Comparison of ENCODE assay signal across 12 cellular contexts in the genomic region with DNA sequence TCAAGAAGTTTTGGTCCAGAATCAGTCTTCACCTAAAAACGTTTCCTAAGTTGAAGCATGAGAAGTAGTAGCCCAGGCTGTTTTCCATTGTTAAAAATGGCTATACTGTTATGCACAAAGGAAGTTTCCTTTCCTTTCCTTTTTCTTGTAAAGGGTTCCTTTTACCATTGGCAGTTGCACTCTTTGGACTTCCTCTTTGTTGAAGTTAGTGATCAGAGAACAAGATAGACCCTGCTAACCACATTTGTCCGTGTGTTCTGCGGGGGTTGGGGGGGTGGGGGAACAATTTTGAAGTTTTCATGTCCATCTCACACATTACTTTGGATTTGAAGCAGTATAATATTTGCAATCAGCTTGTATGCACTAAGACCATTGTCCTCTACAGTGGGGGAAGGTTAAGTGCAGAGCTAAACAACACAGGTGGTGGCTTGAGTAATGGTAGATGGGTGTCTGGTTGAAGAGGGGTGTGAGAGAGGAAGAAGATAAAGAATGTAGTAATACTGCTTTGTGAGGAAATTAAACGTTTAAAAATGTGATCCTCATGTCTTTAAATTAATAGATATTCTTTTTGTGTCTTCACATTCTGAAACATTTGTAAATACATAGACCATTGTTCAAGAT. TPM values are rescaled to one million over a fixed set of nuclear protein-coding genes. Genes with fewer than 3 reads are reported as not detected.
DNase-seq lines count a peak whose midpoint lies in the region; ATAC-seq and TF ChIP-seq lines count a peak whose summit lies in the region.
"Had no signal": no experiment of that assay in that cellular context is flagged by ENCODE, and none has a peak within 500 bp of the region (broad histone marks: within the 10 kb centered on the region; RNA-seq: fewer than 3 reads in every experiment).

No MANE protein-coding gene starts in this region.

- H3K4me1 Mint-ChIP-seq in WTC11: peaks cover 20% of the 10 kb centered on the region

- peaks cover 62% of the 10 kb centered on the region for H3K79me2 ChIP-seq in SK-N-SH (ENCODE audit: insufficient read depth)

- H3K9me2 ChIP-seq in SK-N-SH: no peaks in the 10 kb centered on the region

- CTCF ChIA-PET in SK-N-SH (lab: Yijun Ruan, JAX) (interaction anchor here (1.4 to 1.7 kb wide), 3 partner anchors 9 to 45 kb away, joined by 3 to 9 read pairs (median 8); no protein-coding TSS in a partner anchor), WTC11 (lab: Charles Lee) (interaction anchor here (0.9 to 1.8 kb wide), 3 partner anchors 8 to 45 kb away, joined by 3 to 13 read pairs (median 10); no protein-coding TSS in a partner anchor)

- no peak for TF ChIP-seq CTCF in SK-N-SH (IDR thresholded peaks at IDR 0.05)
- no peak for TF ChIP-seq CTCF in WTC11 (IDR thresholded peaks at IDR 0.05)
- TF ChIP-seq CTCF in thyroid gland (IDR thresholded peaks at IDR 0.05): no peak

- H3K4me3 ChIP-seq in SK-N-SH (ENCODE audit: low read depth in 2 of 2, low read length in 1 of 2): peak overlapping the region; percentile 59 to 89
- H3K4me3 ChIP-seq in thyroid gland (replicated peaks in 1 of 3): peak overlapping the region in 2 of 3 donors; percentile 41 to 54
- no peak overlapping the region for H3K4me3 ChIP-seq in effector memory CD4-positive, alpha-beta T cell (ENCODE audit: insufficient read depth, low read depth, low read length, poor library complexity, severe bottlenecking)

- POLR2A ChIA-PET in SK-N-SH (lab: Yijun Ruan, JAX): interaction anchor here (1.0 kb wide), 1 partner anchor 147 kb away, joined by 3 read pairs; no protein-coding TSS in a partner anchor
- POLR2A ChIA-PET in WTC11 (lab: Charles Lee): no interaction called here

- WGBS in SK-N-SH (ENCODE audit: low lambda C conversion rate): 26% methylated on average over 4 of the region's 4 CpGs
- WGBS in thyroid gland, 2 donors: 34 to 43% methylated on average over 4 of the region's 4 CpGs

- H3F3A ChIP-seq in SK-N-SH (replicated peaks; ENCODE audit: insufficient read depth): peaks cover 45% of the 10 kb centered on the region

- H3K4me1 ChIP-seq in SK-N-SH (ENCODE audit: control insufficient read depth in 1 of 2, insufficient read depth in 2 of 2, low read depth in 1 of 2, low read length in 1 of 2) (peaks cover 0 to 2% of the 10 kb centered on the region in 2 experiments; a peak in 1 of 4 replicates), thyroid gland (peaks cover 5 to 17% of the 10 kb centered on the region in 2 donors)
- H3K4me1 ChIP-seq in effector memory CD4-positive, alpha-beta T cell (ENCODE audit: control insufficient read depth, insufficient read depth, low read length, poor library complexity, severe bottlenecking): no peaks in the 10 kb centered on the region
- H3K4me1 ChIP-seq: prostate gland had no signal

- peaks cover 4% of the 10 kb centered on the region; the same call in 1 of the 2 replicates for H3K27me3 Mint-ChIP-seq in WTC11 (ENCODE audit: low read depth)

- peak overlapping the region; percentile 92 for H3K4me2 ChIP-seq in SK-N-SH

- H2AFZ ChIP-seq in SK-N-SH (ENCODE audit: low read depth): no peak overlapping the region

- H3K27me3 ChIP-seq in SK-N-SH (ENCODE audit: insufficient read depth) (no peaks in the 10 kb centered on the region), layer of hippocampus (ENCODE audit: control insufficient read depth, insufficient read depth, low read length) (no peaks in the 10 kb centered on the region), thyroid gland (no peaks in the 10 kb centered on the region)
- peaks cover 20% of the 10 kb centered on the region for H3K27me3 ChIP-seq in effector memory CD4-positive, alpha-beta T cell (replicated peaks; ENCODE audit: control insufficient read depth, insufficient read depth, low read length, poor library complexity, severe bottlenecking)

- H3K36me3 ChIP-seq in SK-N-SH (replicated peaks in 1 of 2; ENCODE audit: control insufficient read depth in 1 of 2, insufficient read depth in 2 of 2, low read length in 1 of 2) (peaks cover 44 to 78% of the 10 kb centered on the region in 2 experiments), thyroid gland (no peaks in the 10 kb centered on the region)
- no peaks in the 10 kb centered on the region for H3K36me3 ChIP-seq in effector memory CD4-positive, alpha-beta T cell (ENCODE audit: control insufficient read depth, insufficient read depth, low read length)
- H3K36me3 ChIP-seq: prostate gland had no signal

- H3K27ac ChIP-seq in SK-N-SH (ENCODE audit: low read depth in 2 of 2, low read length in 1 of 2) (peak overlapping the region; percentile 69 to 80), layer of hippocampus (ENCODE audit: low read depth, low read length) (peak overlapping the region; percentile 5), thyroid gland (peak overlapping the region in 1 of 3 donors; percentile 88)
- H3K27ac ChIP-seq in effector memory CD4-positive, alpha-beta T cell (ENCODE audit: insufficient read depth, low read length, poor library complexity, severe bottlenecking): no peak overlapping the region
- H3K27ac ChIP-seq: 22Rv1 had no signal

- intact Hi-C loops in thyroid gland (cut with DNase I): no loop called here

- TF ChIP-seq EP300 in SK-N-SH (IDR thresholded peaks at IDR 0.05; ENCODE audit: borderline replicate concordance in 1 of 2, low read depth in 1 of 2, low read length in 1 of 2): no peak

- H3K36me3 Mint-ChIP-seq in WTC11: peaks cover 35% of the 10 kb centered on the region

- no peak for DNase-seq in SK-N-SH
- no peak for DNase-seq in WTC11 (ENCODE audit: low spot score)
- no peak for DNase-seq in thyroid gland
- DNase-seq in effector memory CD4-positive, alpha-beta T cell: no peak
- no peak for DNase-seq in NCI-H1092 treated with DMSO at 0.1 percent for 48 hours (lab: John Stamatoyannopoulos, UW)
- DNase-seq: activated gamma-delta T cell, HCEC 1CT had no signal

- ATAC-seq in SK-N-SH treated with all-trans-retinoic acid at 6 μM for 48 hours: no peak; the same call in 2 of the 3 replicates
- ATAC-seq in WTC11: no peak
- no peak for ATAC-seq in HG03520 (IDR thresholded peaks at IDR 0.05; ENCODE audit: unreplicated experiment)

- no peak overlapping the region for H3K27ac Mint-ChIP-seq in WTC11

- H3K9ac ChIP-seq in SK-N-SH: peak overlapping the region; percentile 90

- peaks cover 32% of the 10 kb centered on the region for H3K9me3 Mint-ChIP-seq in WTC11

- H3K4me3 Mint-ChIP-seq in WTC11: peak overlapping the region; percentile 86

- no peak for TF ChIP-seq RAD21 in SK-N-SH (IDR thresholded peaks at IDR 0.05; ENCODE audit: low read length)

- H4K20me1 ChIP-seq in SK-N-SH (ENCODE audit: insufficient read depth): no peaks in the 10 kb centered on the region

- peaks cover 14% of the 10 kb centered on the region; the same call in 1 of the 2 replicates for H3K9me3 ChIP-seq in SK-N-SH
- H3K9me3 ChIP-seq in thyroid gland: no peaks in the 10 kb centered on the region
- no peaks in the 10 kb centered on the region for H3K9me3 ChIP-seq in effector memory CD4-positive, alpha-beta T cell (ENCODE audit: control insufficient read depth, low read length)
- H3K9me3 ChIP-seq: prostate gland had no signal

- no peak for TF ChIP-seq POLR2A in thyroid gland (IDR thresholded peaks at IDR 0.05)

TF ChIP-seq in SK-N-SH, 30 proteins besides CTCF, POLR2A, EP300 and RAD21 (continues in another document):
- TF ChIP-seq SMC3 (IDR thresholded peaks at IDR 0.05; ENCODE audit: low read depth, low read length) (no peak), YY1 (IDR thresholded peaks at IDR 0.05; ENCODE audit: low read depth) (no peak), FOXM1 (IDR thresholded peaks at IDR 0.05; ENCODE audit: low read depth) (no peak)

TF ChIP-seq in SK-N-SH treated with all-trans-retinoic acid at 6 μM for 48 hours, 23 proteins besides CTCF, POLR2A, EP300 and RAD21 (continues in another document):
- TF ChIP-seq CSDC2 (CRISPR knock-in tag; IDR thresholded peaks at IDR 0.05) (no peak), GLIS3 (CRISPR knock-in tag; IDR thresholded peaks at IDR 0.05) (no peak), ESRRG (CRISPR knock-in tag; IDR thresholded peaks at IDR 0.05) (no peak)

TF ChIP-seq in WTC11, 78 proteins besides CTCF, POLR2A, EP300 and RAD21 (continues in another document):
- TF ChIP-seq OVOL2 (CRISPR knock-in tag; IDR thresholded peaks at IDR 0.05; ENCODE audit: borderline replicate concordance): no peak
- TF ChIP-seq, protein P1, sequence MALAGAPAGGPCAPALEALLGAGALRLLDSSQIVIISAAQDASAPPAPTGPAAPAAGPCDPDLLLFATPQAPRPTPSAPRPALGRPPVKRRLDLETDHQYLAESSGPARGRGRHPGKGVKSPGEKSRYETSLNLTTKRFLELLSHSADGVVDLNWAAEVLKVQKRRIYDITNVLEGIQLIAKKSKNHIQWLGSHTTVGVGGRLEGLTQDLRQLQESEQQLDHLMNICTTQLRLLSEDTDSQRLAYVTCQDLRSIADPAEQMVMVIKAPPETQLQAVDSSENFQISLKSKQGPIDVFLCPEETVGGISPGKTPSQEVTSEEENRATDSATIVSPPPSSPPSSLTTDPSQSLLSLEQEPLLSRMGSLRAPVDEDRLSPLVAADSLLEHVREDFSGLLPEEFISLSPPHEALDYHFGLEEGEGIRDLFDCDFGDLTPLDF (CRISPR knock-in tag; IDR thresholded peaks at IDR 0.05): no peak
- TF ChIP-seq ZNF423 (CRISPR knock-in tag; IDR thresholded peaks at IDR 0.05): no peak
- TF ChIP-seq, protein P2, sequence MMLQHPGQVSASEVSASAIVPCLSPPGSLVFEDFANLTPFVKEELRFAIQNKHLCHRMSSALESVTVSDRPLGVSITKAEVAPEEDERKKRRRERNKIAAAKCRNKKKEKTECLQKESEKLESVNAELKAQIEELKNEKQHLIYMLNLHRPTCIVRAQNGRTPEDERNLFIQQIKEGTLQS (CRISPR knock-in tag; conservative IDR thresholded peaks at IDR 0.05): no peak
- TF ChIP-seq NR2C2 (CRISPR knock-in tag; IDR thresholded peaks at IDR 0.05): no peak
- no peak for TF ChIP-seq PRRX2 (CRISPR knock-in tag; IDR thresholded peaks at IDR 0.05)
- no peak for TF ChIP-seq ZNF416 (CRISPR knock-in tag; IDR thresholded peaks at IDR 0.05)
- no peak for TF ChIP-seq KAT7 (CRISPR knock-in tag; IDR thresholded peaks at IDR 0.05; ENCODE audit: borderline replicate concordance)

RNA-seq across cellular contexts. Expression of gene LPCAT2, which starts 1.4 kb away (rescaled TPM):
- 9.1 and 14.5 TPM in 2 replicates for polyA plus RNA-seq in SK-N-SH (2012; rRNA removed)
- polyA plus RNA-seq in SK-N-SH (2012; cell fraction: cytosol; rRNA removed): 12.4 and 14.1 TPM in 2 replicates
- polyA plus RNA-seq in SK-N-SH (2012; cell fraction: nucleus; rRNA removed): 18.9 and 28.5 TPM in 2 replicates
- 5.8 to 7.1 TPM (median 7.0 TPM) in 3 replicates for total RNA-seq in WTC11 (2021)
- 100 to 1,000 TPM; 115 to 274 (median 214) TPM for total RNA-seq in thyroid gland

RNA-seq across cellular contexts. Expression of gene MMP2, which starts 31.3 kb away (rescaled TPM):
- polyA plus RNA-seq in SK-N-SH (2012; rRNA removed): 963 and 1,101 TPM in 2 replicates
- 657 and 848 TPM in 2 replicates for polyA plus RNA-seq in SK-N-SH (2012; cell fraction: cytosol; rRNA removed)
- polyA plus RNA-seq in SK-N-SH (2012; cell fraction: nucleus; rRNA removed): 471 and 582 TPM in 2 replicates
- 51.5 to 61.3 TPM (median 55.8 TPM) in 3 replicates for total RNA-seq in WTC11 (2021)
- total RNA-seq in thyroid gland: 100 to 1,000 TPM in 3 of 4 donors, 10 to 100 TPM in 1; 94.9 to 286 (median 216) TPM

RNA-seq across cellular contexts. Expression of gene CAPNS2, which starts 56.2 kb away (rescaled TPM):
- 0.13 and 0.24 TPM in 2 replicates for polyA plus RNA-seq in SK-N-SH (2012; rRNA removed)
- polyA plus RNA-seq in SK-N-SH (2012; cell fraction: cytosol; rRNA removed): 0.07 and 0.10 TPM in 2 replicates
- 0.66 and 1.0 TPM in 2 replicates for polyA plus RNA-seq in SK-N-SH (2012; cell fraction: nucleus; rRNA removed)
- 0.28 TPM in 1 of 3 replicates, not detected in the others for total RNA-seq in WTC11 (2021)
- 10 to 100 TPM in 1 of 4 donors, 1 to 10 TPM in 3; 6.9 to 10.6 (median 8.3) TPM for total RNA-seq in thyroid gland

Comparison
In these comparisons a context has a peak if more than half of its experiments do, and no peak if none do; other contexts are left out.
1. RNA of gene LPCAT2, which starts 1.4 kb away (total RNA-seq): 115 to 274 TPM in thyroid gland; 5.8 to 7.1 TPM in WTC11; every median in the first group is over 10 times any median in the second.